Comparison of ENCODE assay signal across 2 cellular contexts in genomic region chr4:148425327-148426110, GRCh38.
TF ChIP-seq lines count a peak whose summit lies in the region.

No MANE protein-coding gene starts in this region.

TF ChIP-seq in SK-N-SH, 30 proteins besides CTCF, POLR2A, EP300 and RAD21 (continued from another document):
- TF ChIP-seq REST (IDR thresholded peaks at IDR 0.05; ENCODE audit: low read depth, low read length) (no peak), FOXJ3 (CRISPR knock-in tag; IDR thresholded peaks at IDR 0.05) (no peak), ELF1 (IDR thresholded peaks at IDR 0.05) (no peak), GATA2 (CRISPR knock-in tag; IDR thresholded peaks at IDR 0.05) (no peak), TCF12 (IDR thresholded peaks at IDR 0.05) (no peak), USF1 (IDR thresholded peaks at IDR 0.05; ENCODE audit: borderline replicate concordance, low read depth) (no peak)
- TF ChIP-seq, protein P1, sequence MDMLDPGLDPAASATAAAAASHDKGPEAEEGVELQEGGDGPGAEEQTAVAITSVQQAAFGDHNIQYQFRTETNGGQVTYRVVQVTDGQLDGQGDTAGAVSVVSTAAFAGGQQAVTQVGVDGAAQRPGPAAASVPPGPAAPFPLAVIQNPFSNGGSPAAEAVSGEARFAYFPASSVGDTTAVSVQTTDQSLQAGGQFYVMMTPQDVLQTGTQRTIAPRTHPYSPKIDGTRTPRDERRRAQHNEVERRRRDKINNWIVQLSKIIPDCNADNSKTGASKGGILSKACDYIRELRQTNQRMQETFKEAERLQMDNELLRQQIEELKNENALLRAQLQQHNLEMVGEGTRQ (IDR thresholded peaks at IDR 0.05; ENCODE audit: borderline replicate concordance, low read depth, low read length) = no peak
- TF ChIP-seq, protein P2, sequence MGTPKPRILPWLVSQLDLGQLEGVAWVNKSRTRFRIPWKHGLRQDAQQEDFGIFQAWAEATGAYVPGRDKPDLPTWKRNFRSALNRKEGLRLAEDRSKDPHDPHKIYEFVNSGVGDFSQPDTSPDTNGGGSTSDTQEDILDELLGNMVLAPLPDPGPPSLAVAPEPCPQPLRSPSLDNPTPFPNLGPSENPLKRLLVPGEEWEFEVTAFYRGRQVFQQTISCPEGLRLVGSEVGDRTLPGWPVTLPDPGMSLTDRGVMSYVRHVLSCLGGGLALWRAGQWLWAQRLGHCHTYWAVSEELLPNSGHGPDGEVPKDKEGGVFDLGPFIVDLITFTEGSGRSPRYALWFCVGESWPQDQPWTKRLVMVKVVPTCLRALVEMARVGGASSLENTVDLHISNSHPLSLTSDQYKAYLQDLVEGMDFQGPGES (IDR thresholded peaks at IDR 0.05; ENCODE audit: low read depth, low read length) = no peak

TF ChIP-seq in SK-N-SH treated with all-trans-retinoic acid at 6 μM for 48 hours, 23 proteins besides CTCF, POLR2A, EP300 and RAD21 (continued from another document):
- TF ChIP-seq, protein P3, sequence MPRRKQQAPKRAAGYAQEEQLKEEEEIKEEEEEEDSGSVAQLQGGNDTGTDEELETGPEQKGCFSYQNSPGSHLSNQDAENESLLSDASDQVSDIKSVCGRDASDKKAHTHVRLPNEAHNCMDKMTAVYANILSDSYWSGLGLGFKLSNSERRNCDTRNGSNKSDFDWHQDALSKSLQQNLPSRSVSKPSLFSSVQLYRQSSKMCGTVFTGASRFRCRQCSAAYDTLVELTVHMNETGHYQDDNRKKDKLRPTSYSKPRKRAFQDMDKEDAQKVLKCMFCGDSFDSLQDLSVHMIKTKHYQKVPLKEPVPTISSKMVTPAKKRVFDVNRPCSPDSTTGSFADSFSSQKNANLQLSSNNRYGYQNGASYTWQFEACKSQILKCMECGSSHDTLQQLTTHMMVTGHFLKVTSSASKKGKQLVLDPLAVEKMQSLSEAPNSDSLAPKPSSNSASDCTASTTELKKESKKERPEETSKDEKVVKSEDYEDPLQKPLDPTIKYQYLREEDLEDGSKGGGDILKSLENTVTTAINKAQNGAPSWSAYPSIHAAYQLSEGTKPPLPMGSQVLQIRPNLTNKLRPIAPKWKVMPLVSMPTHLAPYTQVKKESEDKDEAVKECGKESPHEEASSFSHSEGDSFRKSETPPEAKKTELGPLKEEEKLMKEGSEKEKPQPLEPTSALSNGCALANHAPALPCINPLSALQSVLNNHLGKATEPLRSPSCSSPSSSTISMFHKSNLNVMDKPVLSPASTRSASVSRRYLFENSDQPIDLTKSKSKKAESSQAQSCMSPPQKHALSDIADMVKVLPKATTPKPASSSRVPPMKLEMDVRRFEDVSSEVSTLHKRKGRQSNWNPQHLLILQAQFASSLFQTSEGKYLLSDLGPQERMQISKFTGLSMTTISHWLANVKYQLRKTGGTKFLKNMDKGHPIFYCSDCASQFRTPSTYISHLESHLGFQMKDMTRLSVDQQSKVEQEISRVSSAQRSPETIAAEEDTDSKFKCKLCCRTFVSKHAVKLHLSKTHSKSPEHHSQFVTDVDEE (CRISPR knock-in tag; IDR thresholded peaks at IDR 0.05) = no peak
- TF ChIP-seq ARNTL (CRISPR knock-in tag; IDR thresholded peaks at IDR 0.05; ENCODE audit: borderline replicate concordance, low read depth) (no peak), RARB (CRISPR knock-in tag; IDR thresholded peaks at IDR 0.05) (no peak), TCF4 (CRISPR knock-in tag; IDR thresholded peaks at IDR 0.05; ENCODE audit: borderline replicate concordance) (no peak), ZFP3 (CRISPR knock-in tag; IDR thresholded peaks at IDR 0.05) (no peak)
- TF ChIP-seq, protein P4, sequence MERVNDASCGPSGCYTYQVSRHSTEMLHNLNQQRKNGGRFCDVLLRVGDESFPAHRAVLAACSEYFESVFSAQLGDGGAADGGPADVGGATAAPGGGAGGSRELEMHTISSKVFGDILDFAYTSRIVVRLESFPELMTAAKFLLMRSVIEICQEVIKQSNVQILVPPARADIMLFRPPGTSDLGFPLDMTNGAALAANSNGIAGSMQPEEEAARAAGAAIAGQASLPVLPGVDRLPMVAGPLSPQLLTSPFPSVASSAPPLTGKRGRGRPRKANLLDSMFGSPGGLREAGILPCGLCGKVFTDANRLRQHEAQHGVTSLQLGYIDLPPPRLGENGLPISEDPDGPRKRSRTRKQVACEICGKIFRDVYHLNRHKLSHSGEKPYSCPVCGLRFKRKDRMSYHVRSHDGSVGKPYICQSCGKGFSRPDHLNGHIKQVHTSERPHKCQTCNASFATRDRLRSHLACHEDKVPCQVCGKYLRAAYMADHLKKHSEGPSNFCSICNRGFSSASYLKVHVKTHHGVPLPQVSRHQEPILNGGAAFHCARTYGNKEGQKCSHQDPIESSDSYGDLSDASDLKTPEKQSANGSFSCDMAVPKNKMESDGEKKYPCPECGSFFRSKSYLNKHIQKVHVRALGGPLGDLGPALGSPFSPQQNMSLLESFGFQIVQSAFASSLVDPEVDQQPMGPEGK (CRISPR knock-in tag; IDR thresholded peaks at IDR 0.05; ENCODE audit: borderline replicate concordance) = no peak
- TF ChIP-seq, protein P5, sequence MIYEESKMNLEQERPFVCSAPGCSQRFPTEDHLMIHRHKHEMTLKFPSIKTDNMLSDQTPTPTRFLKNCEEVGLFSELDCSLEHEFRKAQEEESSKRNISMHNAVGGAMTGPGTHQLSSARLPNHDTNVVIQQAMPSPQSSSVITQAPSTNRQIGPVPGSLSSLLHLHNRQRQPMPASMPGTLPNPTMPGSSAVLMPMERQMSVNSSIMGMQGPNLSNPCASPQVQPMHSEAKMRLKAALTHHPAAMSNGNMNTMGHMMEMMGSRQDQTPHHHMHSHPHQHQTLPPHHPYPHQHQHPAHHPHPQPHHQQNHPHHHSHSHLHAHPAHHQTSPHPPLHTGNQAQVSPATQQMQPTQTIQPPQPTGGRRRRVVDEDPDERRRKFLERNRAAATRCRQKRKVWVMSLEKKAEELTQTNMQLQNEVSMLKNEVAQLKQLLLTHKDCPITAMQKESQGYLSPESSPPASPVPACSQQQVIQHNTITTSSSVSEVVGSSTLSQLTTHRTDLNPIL (CRISPR knock-in tag; IDR thresholded peaks at IDR 0.05; ENCODE audit: low read depth) = no peak
TF ChIP-seq in SK-N-SH treated with all-trans-retinoic acid at 6 μM for 48 hours: peak in this region for 0.
